12 cellular contexts compared by ENCODE assay signal in genomic region chr9:136081113-136081825, GRCh38. TPM values are rescaled to one million over a fixed set of nuclear protein-coding genes. Genes with fewer than 3 reads are reported as not detected.
DNase-seq lines count a peak whose midpoint lies in the region; ATAC-seq, FAIRE-seq and TF ChIP-seq lines count a peak whose summit lies in the region.
"Had no signal": no experiment of that assay in that cellular context is flagged by ENCODE, and none has a peak within 500 bp of the region (broad histone marks: within the 10 kb centered on the region; RNA-seq: fewer than 3 reads in every experiment).

No MANE protein-coding gene starts in this region.

- H3K9me1 ChIP-seq in K562 (ENCODE audit: control insufficient read depth, insufficient read depth, low read length), result peaks cover 5% of the 10 kb centered on the region

- in situ Hi-C loops in K562 (cut with MboI), result no loop called here

- no peaks in the 10 kb centered on the region for H3K9me3 Mint-ChIP-seq in activated CD8-positive, alpha-beta T cell treated with anti-CD3 and anti-CD28 coated beads, Interleukin-2, amount 10 ng/mL, durations not matched to agents 7 days and 5 days (ENCODE audit: insufficient read depth)
- H3K9me3 Mint-ChIP-seq: activated T-cell treated with anti-CD3 and anti-CD28 coated beads, Interleukin-2, amount 50 U/mL, for 24 hours; mesothelial cell of epicardium had no signal

- intact Hi-C loops in K562 (cut with micrococcal nuclease), result no loop called here

- H3K27me3 ChIP-seq in K562 (ENCODE audit: control insufficient read depth in 2 of 2, insufficient read depth in 2 of 2, low read length in 2 of 2) (no peaks in the 10 kb centered on the region), osteoblast (ENCODE audit: insufficient read depth, low read length) (no peaks in the 10 kb centered on the region)
- H3K27me3 ChIP-seq: body of pancreas, Peyer's patch had no signal

- no peak for TF ChIP-seq EP300 in K562 (IDR thresholded peaks at IDR 0.05; ENCODE audit: low read length)

- H3K4me1 ChIP-seq in K562 (replicated peaks in 1 of 2; ENCODE audit: control insufficient read depth in 2 of 2, insufficient read depth in 2 of 2, low read length in 2 of 2) (peaks cover 0 to 74% of the 10 kb centered on the region in 2 experiments; a peak in 2 of 5 replicates), osteoblast (ENCODE audit: insufficient read depth, low read length) (no peaks in the 10 kb centered on the region)

- no peak overlapping the region for H3K4me2 ChIP-seq in K562 (ENCODE audit: insufficient read depth, low read length)
- no peak overlapping the region for H3K4me2 ChIP-seq in osteoblast (ENCODE audit: insufficient read depth, low read length)

- no peak for TF ChIP-seq RAD21 in K562 (CRISPR knock-in tag; conservative IDR thresholded peaks at IDR 0.05 in 1 of 2, IDR thresholded peaks at IDR 0.05 in 1 of 2)

- no peak for TF ChIP-seq POLR2A in K562 (conservative IDR thresholded peaks at IDR 0.05)

- no peaks in the 10 kb centered on the region for H3K36me3 Mint-ChIP-seq in activated CD8-positive, alpha-beta T cell treated with anti-CD3 and anti-CD28 coated beads, Interleukin-2, amount 10 ng/mL, durations not matched to agents 7 days and 5 days (ENCODE audit: low read depth)
- H3K36me3 Mint-ChIP-seq: mesothelial cell of epicardium had no signal

- DNase-seq in D721Med (ENCODE audit: insufficient read length, low spot score) (peak; percentile 14), MV-4-11 (lab: John Stamatoyannopoulos, UW) (peak; percentile 10), K562 (ENCODE audit: extremely low read depth in 1 of 4, low spot score in 3 of 4) (no peak), osteoblast (ENCODE audit: insufficient read length, low spot score, missing footprints) (peak; percentile 83), CD1c-positive myeloid dendritic cell (ENCODE audit: extremely low spot score) (no peak)
- DNase-seq in activated CD8-positive, alpha-beta T cell treated with anti-CD3 and anti-CD28 coated beads, Interleukin-2, amount 10 ng/mL, durations not matched to agents 7 days and 5 days, result no peak
- DNase-seq in activated CD8-positive, alpha-beta memory T cell treated with anti-CD3 and anti-CD28 coated beads for 24 hours, result no peak
- DNase-seq: activated T-cell treated with anti-CD3 and anti-CD28 coated beads, Interleukin-2, amount 50 U/mL, for 24 hours; Peyer's patch had no signal

- BruUV-seq in K562 (replicated peaks; lab: Mats Ljungman, UMichigan), result no TSS peak

- H3K9ac ChIP-seq in K562 (ENCODE audit: insufficient read depth in 1 of 2, low read depth in 2 of 2, low read length in 2 of 2), result peak overlapping the region in 1 of 2 experiments; percentile 17; a peak in 1 of 4 replicates

- CTCF ChIA-PET in K562 (lab: Yijun Ruan, JAX; ENCODE audit: low intra/inter-chr PET ratio), result interaction anchor here (0.6 kb wide), 1 partner anchor 214 kb away, joined by 5 read pairs; no protein-coding TSS in a partner anchor
- CTCF ChIA-PET in activated CD8-positive, alpha-beta T cell treated with anti-CD3 and anti-CD28 coated beads, Interleukin-2, amount 10 ng/mL, durations not matched to agents 7 days and 5 days (lab: Charles Lee), result no interaction called here

- no peak for TF ChIP-seq CTCF in D721Med (IDR thresholded peaks at IDR 0.05; ENCODE audit: insufficient read depth, missing control alignments)
- no peak for TF ChIP-seq CTCF in K562 (IDR thresholded peaks at IDR 0.05 in 2 of 3, conservative IDR thresholded peaks at IDR 0.05 in 1 of 3; ENCODE audit: insufficient read depth in 2 of 3, low read depth in 1 of 3, low read length in 3 of 3)
- TF ChIP-seq CTCF in osteoblast (IDR thresholded peaks at IDR 0.05; ENCODE audit: extremely low read depth, low read depth, low read length), result no peak

- H3K27me3 Mint-ChIP-seq in activated CD8-positive, alpha-beta T cell treated with anti-CD3 and anti-CD28 coated beads, Interleukin-2, amount 10 ng/mL, durations not matched to agents 7 days and 5 days (ENCODE audit: low read depth), result peaks cover 2% of the 10 kb centered on the region
- H3K27me3 Mint-ChIP-seq: activated T-cell treated with anti-CD3 and anti-CD28 coated beads, Interleukin-2, amount 50 U/mL, for 24 hours had no signal

- H2AFZ ChIP-seq in K562 (ENCODE audit: low read depth, low read length) (no peak overlapping the region), osteoblast (ENCODE audit: low read length) (no peak overlapping the region)

- peaks cover 92% of the 10 kb centered on the region for H3K79me2 ChIP-seq in K562 (ENCODE audit: control insufficient read depth, insufficient read depth, low read length)
- peaks cover 90% of the 10 kb centered on the region for H3K79me2 ChIP-seq in osteoblast (ENCODE audit: insufficient read depth, low read length)

- no peak for ATAC-seq in K562
- ATAC-seq in GM21423 (IDR thresholded peaks at IDR 0.05; ENCODE audit: unreplicated experiment), result no peak
- no peak for ATAC-seq in activated CD8-positive, alpha-beta T cell treated with anti-CD3 and anti-CD28 coated beads, Interleukin-2, amount 10 ng/mL, durations not matched to agents 7 days and 5 days
- ATAC-seq: body of pancreas had no signal

- peaks cover 36% of the 10 kb centered on the region for H4K20me1 ChIP-seq in K562 (replicated peaks; ENCODE audit: control insufficient read depth, insufficient read depth, low read length)
- peaks cover 68% of the 10 kb centered on the region for H4K20me1 ChIP-seq in osteoblast (ENCODE audit: insufficient read depth, low read length)

- POLR2A ChIA-PET in K562 (lab: Yijun Ruan, JAX), result interaction anchor here (0.9 to 1.0 kb wide), 3 partner anchors 10 to 90 kb away, joined by 3 read pairs; no protein-coding TSS in a partner anchor
- POLR2A ChIA-PET in activated CD8-positive, alpha-beta T cell treated with anti-CD3 and anti-CD28 coated beads, Interleukin-2, amount 10 ng/mL, durations not matched to agents 7 days and 5 days (lab: Charles Lee), result no interaction called here

- FAIRE-seq in D721Med (lab: Jason Lieb, UNC) (no peak), K562 (lab: Jason Lieb, UNC) (no peak)

- peaks cover 9% of the 10 kb centered on the region for H3K4me1 Mint-ChIP-seq in activated CD8-positive, alpha-beta T cell treated with anti-CD3 and anti-CD28 coated beads, Interleukin-2, amount 10 ng/mL, durations not matched to agents 7 days and 5 days (ENCODE audit: low read depth)

- H3K4me3 Mint-ChIP-seq in activated CD8-positive, alpha-beta T cell treated with anti-CD3 and anti-CD28 coated beads, Interleukin-2, amount 10 ng/mL, durations not matched to agents 7 days and 5 days, result no peak overlapping the region
- H3K4me3 Mint-ChIP-seq: activated T-cell treated with anti-CD3 and anti-CD28 coated beads, Interleukin-2, amount 50 U/mL, for 24 hours; mesothelial cell of epicardium had no signal

- H3K4me3 ChIP-seq in K562 (no peak overlapping the region), osteoblast (ENCODE audit: insufficient read depth, low read length) (no peak overlapping the region)
- H3K4me3 ChIP-seq: body of pancreas, Peyer's patch had no signal

- H3K27ac ChIP-seq in K562 (ENCODE audit: extremely low read depth, low read depth, low read length) (no peak overlapping the region), osteoblast (ENCODE audit: low read depth, low read length) (no peak overlapping the region)

- 88% methylated on average over 15 of the region's 27 CpGs for WGBS in K562 (ENCODE audit: insufficient coverage, low coverage, missing lambda C conversion rate)

- no peak overlapping the region for H3K27ac Mint-ChIP-seq in activated CD8-positive, alpha-beta T cell treated with anti-CD3 and anti-CD28 coated beads, Interleukin-2, amount 10 ng/mL, durations not matched to agents 7 days and 5 days
- H3K27ac Mint-ChIP-seq: activated T-cell treated with anti-CD3 and anti-CD28 coated beads, Interleukin-2, amount 50 U/mL, for 24 hours; mesothelial cell of epicardium had no signal

- H3K9me3 ChIP-seq in K562 (replicated peaks; ENCODE audit: control insufficient read depth, insufficient read depth, low read depth, low read length) (no peaks in the 10 kb centered on the region), osteoblast (ENCODE audit: low read depth, low read length) (no peaks in the 10 kb centered on the region)
- H3K9me3 ChIP-seq: body of pancreas, Peyer's patch had no signal

- H3K36me3 ChIP-seq in K562 (ENCODE audit: control insufficient read depth, insufficient read depth, low read length), result peaks cover 56% of the 10 kb centered on the region; the same call in 2 of the 3 replicates
- no peaks in the 10 kb centered on the region for H3K36me3 ChIP-seq in osteoblast (ENCODE audit: insufficient read depth, low read length)
- H3K36me3 ChIP-seq: Peyer's patch had no signal

RNA-seq across cellular contexts. Expression of gene NACC2, which starts 13.8 kb away (rescaled TPM):
- total RNA-seq in K562 (2011; cell fraction: chromatin; rRNA removed; ENCODE audit: low replicate concordance), result 15.2 and 27.2 TPM in 2 replicates
- total RNA-seq in K562 (2011; cell fraction: nucleolus; rRNA removed), result 17.0 and 18.7 TPM in 2 replicates
- 10.7 and 13.6 TPM in 2 replicates for total RNA-seq in K562 (2011; cell fraction: nucleoplasm; rRNA removed)
- total RNA-seq in K562 (2014; rRNA removed), result 16.6 and 21.1 TPM in 2 replicates
- 4.4 and 4.8 TPM in 2 replicates for total RNA-seq in K562 (2014; rRNA removed; fragmentation: Illumina TruSeq; extraction: Trizol)
- total RNA-seq in K562 (2015; rRNA removed; fragmentation: Illumina TruSeq; extraction: Trizol), result 9.9 and 10.1 TPM in 2 replicates
- total RNA-seq in K562 (2021), result 22.2 and 25.1 TPM in 2 replicates
- 5.6 TPM in 2 replicates for polyA plus RNA-seq in K562 (2011; rRNA removed)
- polyA plus RNA-seq in K562 (2011; cell fraction: cytosol; rRNA removed), result 7.2 and 16.2 TPM in 2 replicates
- polyA plus RNA-seq in K562 (2011; cell fraction: nucleus; rRNA removed), result 14.6 and 26.1 TPM in 2 replicates
- 9.1 and 10.5 TPM in 2 replicates for polyA plus RNA-seq in K562 (2012)
- polyA plus RNA-seq in K562 (2014; fragmentation: Illumina TruSeq; extraction: Trizol), result 5.2 and 8.0 TPM in 2 replicates
- under 1 TPM; 0.70 to 0.73 TPM for polyA plus RNA-seq in K562 (2014; fragmentation: Nextera tagmentation; extraction: Ambion mirVana)
- 11.7 and 12.5 TPM in 2 replicates for polyA plus RNA-seq in K562 (2014; rRNA removed)
- 5.4 and 11.8 TPM in 2 replicates for polyA minus RNA-seq in K562 (2011; rRNA and poly(A)+ RNA removed)
- polyA minus RNA-seq in K562 (2011; cell fraction: cytosol; rRNA and poly(A)+ RNA removed), result 12.6 and 13.9 TPM in 2 replicates
- 5.9 and 6.5 TPM in 2 replicates for polyA minus RNA-seq in K562 (2011; cell fraction: nucleus; rRNA and poly(A)+ RNA removed)
- 25.3 and 32.9 TPM in 2 replicates for total RNA-seq in osteoblast
- 1 to 10 TPM; 5.6 to 6.4 TPM for total RNA-seq in activated CD8-positive, alpha-beta T cell treated with anti-CD3 and anti-CD28 coated beads, Interleukin-2, amount 10 ng/mL, durations not matched to agents 7 days and 5 days

RNA-seq across cellular contexts. Expression of gene TMEM250, which starts 37.4 kb away (rescaled TPM):
- 9.3 and 37.6 TPM in 2 replicates for total RNA-seq in K562 (2011; cell fraction: chromatin; rRNA removed; ENCODE audit: low replicate concordance)
- 42.5 and 42.8 TPM in 2 replicates for total RNA-seq in K562 (2011; cell fraction: nucleolus; rRNA removed)
- total RNA-seq in K562 (2011; cell fraction: nucleoplasm; rRNA removed), result 19.5 and 20.3 TPM in 2 replicates
- total RNA-seq in K562 (2014; rRNA removed), result 44.6 and 51.3 TPM in 2 replicates
- total RNA-seq in K562 (2014; rRNA removed; fragmentation: Illumina TruSeq; extraction: Trizol), result 6.2 and 6.7 TPM in 2 replicates
- 21.6 and 23.3 TPM in 2 replicates for total RNA-seq in K562 (2015; rRNA removed; fragmentation: Illumina TruSeq; extraction: Trizol)
- total RNA-seq in K562 (2021), result 40.6 and 43.1 TPM in 2 replicates
- 11.5 and 12.2 TPM in 2 replicates for polyA plus RNA-seq in K562 (2011; rRNA removed)
- 15.5 and 50.0 TPM in 2 replicates for polyA plus RNA-seq in K562 (2011; cell fraction: cytosol; rRNA removed)
- 27.4 and 47.1 TPM in 2 replicates for polyA plus RNA-seq in K562 (2011; cell fraction: nucleus; rRNA removed)
- 27.5 and 33.5 TPM in 2 replicates for polyA plus RNA-seq in K562 (2012)
- polyA plus RNA-seq in K562 (2014; fragmentation: Illumina TruSeq; extraction: Trizol), result 9.8 and 16.8 TPM in 2 replicates
- polyA plus RNA-seq in K562 (2014; fragmentation: Nextera tagmentation; extraction: Ambion mirVana), result under 1 TPM; 0.32 to 0.64 TPM
- polyA plus RNA-seq in K562 (2014; rRNA removed), result 25.1 and 28.0 TPM in 2 replicates
- 4.9 and 9.2 TPM in 2 replicates for polyA minus RNA-seq in K562 (2011; rRNA and poly(A)+ RNA removed)
- 18.4 and 21.8 TPM in 2 replicates for polyA minus RNA-seq in K562 (2011; cell fraction: cytosol; rRNA and poly(A)+ RNA removed)
- 18.7 and 25.0 TPM in 2 replicates for polyA minus RNA-seq in K562 (2011; cell fraction: nucleus; rRNA and poly(A)+ RNA removed)
- total RNA-seq in osteoblast, result 52.7 and 65.5 TPM in 2 replicates
- total RNA-seq in activated CD8-positive, alpha-beta T cell treated with anti-CD3 and anti-CD28 coated beads, Interleukin-2, amount 10 ng/mL, durations not matched to agents 7 days and 5 days, result 10 to 100 TPM; 56.5 to 57.0 TPM

Comparison
In these comparisons a context has a peak if more than half of its experiments do, and no peak if none do; other contexts are left out.
1. DNase-seq: peak in D721Med (single experiment), MV-4-11 (single experiment) and osteoblast (single experiment); none in K562 (0 of 4), CD1c-positive myeloid dendritic cell (single experiment), activated CD8-positive, alpha-beta T cell treated with anti-CD3 and anti-CD28 coated beads, Interleukin-2, amount 10 ng/mL, durations not matched to agents 7 days and 5 days (single experiment) and activated CD8-positive, alpha-beta memory T cell treated with anti-CD3 and anti-CD28 coated beads for 24 hours (single experiment).